Comparison of ENCODE assay signal across 13 cellular contexts in genomic region chr22:30385913-30386312, GRCh38. TPM values are rescaled to one million over a fixed set of nuclear protein-coding genes. Genes with fewer than 3 reads are reported as not detected.
A peak's percentile ranks its signal among the peaks of the same experiment; 100 is the strongest.
DNase-seq lines count a peak whose midpoint lies in the region; ATAC-seq and TF ChIP-seq lines count a peak whose summit lies in the region.
"Had no signal": no experiment of that assay in that cellular context is flagged by ENCODE, and none has a peak within 500 bp of the region (broad histone marks: within the 10 kb centered on the region; RNA-seq: fewer than 3 reads in every experiment).

No MANE protein-coding gene starts in this region.

- peaks cover 6% of the 10 kb centered on the region for H3K4me1 ChIP-seq in rectal smooth muscle tissue (ENCODE audit: control insufficient read depth, insufficient read depth, low read length)

- H3K4me3 ChIP-seq in epithelial cell of proximal tubule (ENCODE audit: low read depth, low read length) = peak overlapping the region; percentile 85
- peak overlapping the region; percentile 78 for H3K4me3 ChIP-seq in rectal smooth muscle tissue (ENCODE audit: low read length)

- POLR2A ChIA-PET in activated CD4-positive, alpha-beta T cell treated with anti-CD3 and anti-CD28 coated beads for 36 hours (lab: Charles Lee) = interaction anchor here (0.6 to 0.7 kb wide), 2 partner anchors 29 to 922 kb away, joined by 3 to 5 read pairs; partner anchors contain the start of genes CCDC157 and SF3A1
- POLR2A ChIA-PET in RWPE1 (lab: Yijun Ruan, JAX; ENCODE audit: low non-redundant PET) = no interaction called here

- peaks cover 4% of the 10 kb centered on the region for H3K4me1 Mint-ChIP-seq in activated CD4-positive, alpha-beta T cell treated with anti-CD3 and anti-CD28 coated beads for 36 hours
- peaks cover 26% of the 10 kb centered on the region for H3K4me1 Mint-ChIP-seq in stimulated activated naive CD8-positive, alpha-beta T cell treated with anti-CD3 and anti-CD28 coated beads, Interleukin-15, amount 100 ng/mL, for 72 hours

- intact Hi-C loops in activated CD4-positive, alpha-beta T cell treated with anti-CD3 and anti-CD28 coated beads for 36 hours (cut with DNase I, micrococcal nuclease) = loop anchor here in 1 of 2 experiments (5.0 kb wide), 2 partner anchors 39 to 59 kb away; partner anchors contain the start of gene TBC1D10A

- H3K36me3 ChIP-seq in rectal smooth muscle tissue (ENCODE audit: control insufficient read depth, insufficient read depth, low read length) = peaks cover 2% of the 10 kb centered on the region

- no peaks in the 10 kb centered on the region for H3K27me3 Mint-ChIP-seq in activated CD4-positive, alpha-beta T cell treated with anti-CD3 and anti-CD28 coated beads for 36 hours
- H3K27me3 Mint-ChIP-seq in stimulated activated naive CD8-positive, alpha-beta T cell treated with anti-CD3 and anti-CD28 coated beads, Interleukin-15, amount 100 ng/mL, for 72 hours = no peaks in the 10 kb centered on the region
- H3K27me3 Mint-ChIP-seq: stimulated activated naive CD8-positive, alpha-beta T cell treated with anti-CD3 and anti-CD28 coated beads, Interleukin-15, Interleukin-2, amounts not matched to agents 100 ng/mL and 50 ng/mL, for 24 hours had no signal

- no peaks in the 10 kb centered on the region for H3K9me3 Mint-ChIP-seq in activated CD4-positive, alpha-beta T cell treated with anti-CD3 and anti-CD28 coated beads for 36 hours (ENCODE audit: low read depth)
- no peaks in the 10 kb centered on the region for H3K9me3 Mint-ChIP-seq in stimulated activated naive CD8-positive, alpha-beta T cell treated with anti-CD3 and anti-CD28 coated beads, Interleukin-15, amount 100 ng/mL, for 72 hours
- H3K9me3 Mint-ChIP-seq: stimulated activated naive CD8-positive, alpha-beta T cell treated with anti-CD3 and anti-CD28 coated beads, Interleukin-15, Interleukin-2, amounts not matched to agents 100 ng/mL and 50 ng/mL, for 24 hours had no signal

- TF ChIP-seq CTCF in RWPE1 (conservative IDR thresholded peaks at IDR 0.05; ENCODE audit: low read depth) (no peak), epithelial cell of proximal tubule (conservative IDR thresholded peaks at IDR 0.05; ENCODE audit: low read depth, low read length) (no peak)

- H3K36me3 Mint-ChIP-seq in activated CD4-positive, alpha-beta T cell treated with anti-CD3 and anti-CD28 coated beads for 36 hours (ENCODE audit: low read depth) = no peaks in the 10 kb centered on the region

- no peak for ATAC-seq in activated CD4-positive, alpha-beta T cell treated with anti-CD3 and anti-CD28 coated beads for 36 hours
- ATAC-seq in stimulated activated naive CD8-positive, alpha-beta T cell treated with anti-CD3 and anti-CD28 coated beads, Interleukin-15, amount 100 ng/mL, for 72 hours = no peak
- ATAC-seq in HG03521 (IDR thresholded peaks at IDR 0.05; ENCODE audit: unreplicated experiment) = no peak

- CTCF ChIA-PET in activated CD4-positive, alpha-beta T cell treated with anti-CD3 and anti-CD28 coated beads for 36 hours (lab: Charles Lee) = interaction anchor here (0.5 to 11.8 kb wide), 11 partner anchors 11 to 388 kb away, joined by 3 to 202 read pairs (median 3); partner anchors contain the start of genes CASTOR1, CCDC157, SEC14L2 and SF3A1
- CTCF ChIA-PET in RWPE1 (lab: Yijun Ruan, JAX) = interaction anchor here (0.6 to 2.3 kb wide), 2 partner anchors 98 to 228 kb away, joined by 6 to 17 read pairs; no protein-coding TSS in a partner anchor

- no peaks in the 10 kb centered on the region for H3K27me3 ChIP-seq in rectal smooth muscle tissue (ENCODE audit: control insufficient read depth, insufficient read depth, low read length)
- H3K27me3 ChIP-seq: esophagus squamous epithelium had no signal

- H3K27ac ChIP-seq in RWPE1 (peak overlapping the region; percentile 78), rectal smooth muscle tissue (ENCODE audit: low read depth, low read length) (no peak overlapping the region)

- H3K27ac Mint-ChIP-seq in activated CD4-positive, alpha-beta T cell treated with anti-CD3 and anti-CD28 coated beads for 36 hours = no peak overlapping the region
- H3K27ac Mint-ChIP-seq in stimulated activated naive CD8-positive, alpha-beta T cell treated with anti-CD3 and anti-CD28 coated beads, Interleukin-15, amount 100 ng/mL, for 72 hours = peak overlapping the region in 1 of 2 donors; percentile 89
- H3K27ac Mint-ChIP-seq: stimulated activated naive CD8-positive, alpha-beta T cell treated with anti-CD3 and anti-CD28 coated beads, Interleukin-15, Interleukin-2, amounts not matched to agents 100 ng/mL and 50 ng/mL, for 24 hours had no signal

- no peak for DNase-seq in activated CD4-positive, alpha-beta T cell treated with anti-CD3 and anti-CD28 coated beads for 36 hours
- no peak for DNase-seq in activated CD4-positive, alpha-beta T cell treated with anti-CD3 and anti-CD28 coated beads, Interleukin-2, amount 50 U/mL, for 4 hours
- DNase-seq in RWPE1 (ENCODE audit: low spot score) (no peak), epithelial cell of proximal tubule (ENCODE audit: low read depth) (no peak), amygdala (lab: John Stamatoyannopoulos, UW) (no peak)
- no peak for DNase-seq in stimulated activated naive CD8-positive, alpha-beta T cell treated with anti-CD3 and anti-CD28 coated beads, Interleukin-15, amount 100 ng/mL, for 72 hours
- DNase-seq: esophagus squamous epithelium; NCI-H187 treated with DMSO at 0.1 percent for 48 hours; NK-92 treated with Interleukin-12 subunit alpha and Interleukin-12 subunit beta, amount 100 ng/mL, for 24 hours; stimulated activated CD4-positive, alpha-beta T cell treated with anti-CD3 and anti-CD28 coated beads, Interleukin-1b, Interleukin-23, amount 100 ng/mL, for 48 hours had no signal

- H3K9ac ChIP-seq in rectal smooth muscle tissue (ENCODE audit: low read length) = no peak overlapping the region

- peak overlapping the region; percentile 73 for H3K4me3 Mint-ChIP-seq in activated CD4-positive, alpha-beta T cell treated with anti-CD3 and anti-CD28 coated beads for 36 hours
- peak overlapping the region in 1 of 2 donors; percentile 88 for H3K4me3 Mint-ChIP-seq in stimulated activated naive CD8-positive, alpha-beta T cell treated with anti-CD3 and anti-CD28 coated beads, Interleukin-15, amount 100 ng/mL, for 72 hours

RNA-seq across cellular contexts. Expression of gene RNF215, which starts 1.3 kb away (rescaled TPM):
- total RNA-seq in activated CD4-positive, alpha-beta T cell treated with anti-CD3 and anti-CD28 coated beads for 36 hours = 1 to 10 TPM; 4.3 to 7.4 TPM
- total RNA-seq in epithelial cell of proximal tubule = 19.2 and 28.0 TPM in 2 replicates

RNA-seq across cellular contexts. Expression of gene SEC14L2, which starts 10.9 kb away (rescaled TPM):
- 10 to 100 TPM; 13.8 to 18.2 TPM for total RNA-seq in activated CD4-positive, alpha-beta T cell treated with anti-CD3 and anti-CD28 coated beads for 36 hours
- total RNA-seq in epithelial cell of proximal tubule = 36.2 and 49.6 TPM in 2 replicates

RNA-seq across cellular contexts. Expression of gene CCDC157, which starts 29.1 kb away (rescaled TPM):
- 1 to 10 TPM; 2.4 to 3.7 TPM for total RNA-seq in activated CD4-positive, alpha-beta T cell treated with anti-CD3 and anti-CD28 coated beads for 36 hours
- total RNA-seq in epithelial cell of proximal tubule = 2.2 and 5.0 TPM in 2 replicates

RNA-seq across cellular contexts. Expression of gene SF3A1, which starts 29.2 kb away (rescaled TPM):
- total RNA-seq in activated CD4-positive, alpha-beta T cell treated with anti-CD3 and anti-CD28 coated beads for 36 hours = 100 to 1,000 TPM; 254 to 499 TPM
- 42.6 and 44.2 TPM in 2 replicates for total RNA-seq in epithelial cell of proximal tubule

RNA-seq across cellular contexts. Expression of gene MTFP1, which starts 39.7 kb away (rescaled TPM):
- total RNA-seq in activated CD4-positive, alpha-beta T cell treated with anti-CD3 and anti-CD28 coated beads for 36 hours = 10 to 100 TPM; 47.0 to 54.6 TPM
- total RNA-seq in epithelial cell of proximal tubule = 79.7 and 115 TPM in 2 replicates
